17 cellular contexts compared by ENCODE assay signal in the genomic region with DNA sequence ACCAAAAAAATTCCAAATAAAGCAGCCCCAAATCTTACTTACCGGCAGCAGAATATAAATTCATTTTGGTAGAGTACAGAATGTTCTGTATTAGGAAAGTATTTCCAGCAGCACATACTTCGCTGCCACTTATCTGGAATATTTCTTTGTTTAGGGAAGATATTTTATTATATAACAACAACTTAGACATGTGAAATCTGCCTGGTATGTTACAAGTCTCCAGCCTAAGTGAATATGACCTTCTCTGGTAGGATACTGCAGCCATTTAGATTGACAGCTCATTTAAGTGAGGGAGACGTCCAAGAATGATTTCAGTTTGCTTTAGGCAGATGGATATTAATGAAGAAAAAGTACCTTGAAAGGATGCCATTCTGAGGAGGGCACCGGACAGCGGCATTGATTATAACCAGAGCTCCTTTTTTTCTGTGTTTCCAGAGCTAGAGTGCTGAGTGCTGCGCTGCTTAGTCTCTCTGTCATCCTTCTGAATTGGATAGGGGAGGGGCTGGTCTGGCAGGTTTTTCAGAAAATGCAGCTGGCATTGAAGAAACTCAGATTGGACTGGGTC.
DNase-seq lines count a peak whose midpoint lies in the region; ATAC-seq and TF ChIP-seq lines count a peak whose summit lies in the region.
"Had no signal": no experiment of that assay in that cellular context is flagged by ENCODE, and none has a peak within 500 bp of the region (broad histone marks: within the 10 kb centered on the region; RNA-seq: fewer than 3 reads in every experiment).

No MANE protein-coding gene starts in this region.

- WGBS in testis, 2 donors: 70 to 77% methylated on average over 6 of the region's 6 CpGs

- H3K9me3 ChIP-seq in muscle layer of duodenum (ENCODE audit: control insufficient read depth in 1 of 2, low read length in 2 of 2) (no peaks in the 10 kb centered on the region), testis (no peaks in the 10 kb centered on the region)
- H3K9me3 ChIP-seq: breast epithelium had no signal

- H3K36me3 ChIP-seq in muscle layer of duodenum (ENCODE audit: control insufficient read depth in 1 of 2, insufficient read depth in 2 of 2, low read length in 2 of 2) (no peaks in the 10 kb centered on the region), testis (ENCODE audit: low read depth, missing control alignments) (no peaks in the 10 kb centered on the region)
- H3K36me3 ChIP-seq: breast epithelium had no signal

- H3K4me1 ChIP-seq in muscle layer of duodenum (ENCODE audit: control insufficient read depth in 1 of 2, insufficient read depth in 2 of 2, low read length in 2 of 2) (peaks cover 0 to 15% of the 10 kb centered on the region in 2 donors), testis (no peaks in the 10 kb centered on the region)
- H3K4me1 ChIP-seq: breast epithelium had no signal

- ATAC-seq in GM19351 (IDR thresholded peaks at IDR 0.05; ENCODE audit: unreplicated experiment) (no peak), HG03521 (IDR thresholded peaks at IDR 0.05; ENCODE audit: unreplicated experiment) (no peak)
- ATAC-seq: activated CD8-positive, alpha-beta T cell treated with anti-CD3 and anti-CD28 coated beads, Interleukin-2, amount 10 ng/mL, durations not matched to agents 7 days and 5 days; Panc1 had no signal

- peak overlapping the region; percentile 77 for H3K27ac Mint-ChIP-seq in chondrocyte (ENCODE audit: unreplicated experiment)
- H3K27ac Mint-ChIP-seq: activated CD8-positive, alpha-beta T cell treated with anti-CD3 and anti-CD28 coated beads, Interleukin-2, amount 10 ng/mL, durations not matched to agents 7 days and 5 days; B cell; HFFc6 had no signal

- DNase-seq in DMS53 (lab: John Stamatoyannopoulos, UW) (peak; percentile 44), NCI-H146 (lab: John Stamatoyannopoulos, UW) (peak; percentile 35), chondrocyte (ENCODE audit: low spot score) (no peak), DMS114 treated with DMSO at 0.1 percent for 48 hours (lab: John Stamatoyannopoulos, UW; ENCODE audit: unreplicated experiment) (no peak), testis (no peak)
- DNase-seq: activated CD8-positive, alpha-beta T cell treated with anti-CD3 and anti-CD28 coated beads, Interleukin-2, amount 10 ng/mL, durations not matched to agents 7 days and 5 days; activated effector memory CD4-positive, alpha-beta T cell treated with anti-CD3 and anti-CD28 coated beads, Interleukin-2, amount 50 U/mL, for 16 hours; HFFc6; IMR-90; NCI-H187; stimulated activated naive CD4-positive, alpha-beta T cell had no signal

- intact Hi-C loops in testis (cut with DNase I; ENCODE audit: low total_unique reads): no loop called here

- H3K36me3 Mint-ChIP-seq in chondrocyte (ENCODE audit: low read depth): no peaks in the 10 kb centered on the region

- H3K9me3 Mint-ChIP-seq in chondrocyte (ENCODE audit: low read depth): peaks cover 4% of the 10 kb centered on the region

- no peaks in the 10 kb centered on the region for H3K27me3 Mint-ChIP-seq in chondrocyte (ENCODE audit: low read depth)

- H3K4me3 Mint-ChIP-seq in chondrocyte (ENCODE audit: unreplicated experiment): no peak overlapping the region
- H3K4me3 Mint-ChIP-seq: activated CD8-positive, alpha-beta T cell treated with anti-CD3 and anti-CD28 coated beads, Interleukin-2, amount 10 ng/mL, durations not matched to agents 7 days and 5 days; B cell; HFFc6 had no signal

- peaks cover 39% of the 10 kb centered on the region for H3K4me1 Mint-ChIP-seq in chondrocyte (ENCODE audit: low read depth)
- H3K4me1 Mint-ChIP-seq: B cell had no signal

- no peak for TF ChIP-seq CTCF in chondrocyte (IDR thresholded peaks at IDR 0.05)
- no peak for TF ChIP-seq CTCF in testis (IDR thresholded peaks at IDR 0.05)

- H3K27ac ChIP-seq in muscle layer of duodenum (ENCODE audit: low read length) (peak overlapping the region; percentile 3), testis (no peak overlapping the region)
- H3K27ac ChIP-seq: breast epithelium had no signal

- no peak overlapping the region for H3K4me3 ChIP-seq in muscle layer of duodenum (ENCODE audit: low read depth in 1 of 2, low read length in 2 of 2)
- H3K4me3 ChIP-seq in testis: no peak overlapping the region
- H3K4me3 ChIP-seq: breast epithelium had no signal

- H3K27me3 ChIP-seq in muscle layer of duodenum (ENCODE audit: low read depth, low read length) (no peaks in the 10 kb centered on the region), testis (no peaks in the 10 kb centered on the region)
- H3K27me3 ChIP-seq: breast epithelium had no signal

- no peak for TF ChIP-seq POLR2A in testis (IDR thresholded peaks at IDR 0.05)

Comparison
In these comparisons a context has a peak if more than half of its experiments do, and no peak if none do; other contexts are left out.
1. DNase-seq: peak in DMS53 (single experiment) and NCI-H146 (single experiment); none in chondrocyte (single experiment), DMS114 treated with DMSO at 0.1 percent for 48 hours (single experiment) and testis (single experiment).